In the genomic region with DNA sequence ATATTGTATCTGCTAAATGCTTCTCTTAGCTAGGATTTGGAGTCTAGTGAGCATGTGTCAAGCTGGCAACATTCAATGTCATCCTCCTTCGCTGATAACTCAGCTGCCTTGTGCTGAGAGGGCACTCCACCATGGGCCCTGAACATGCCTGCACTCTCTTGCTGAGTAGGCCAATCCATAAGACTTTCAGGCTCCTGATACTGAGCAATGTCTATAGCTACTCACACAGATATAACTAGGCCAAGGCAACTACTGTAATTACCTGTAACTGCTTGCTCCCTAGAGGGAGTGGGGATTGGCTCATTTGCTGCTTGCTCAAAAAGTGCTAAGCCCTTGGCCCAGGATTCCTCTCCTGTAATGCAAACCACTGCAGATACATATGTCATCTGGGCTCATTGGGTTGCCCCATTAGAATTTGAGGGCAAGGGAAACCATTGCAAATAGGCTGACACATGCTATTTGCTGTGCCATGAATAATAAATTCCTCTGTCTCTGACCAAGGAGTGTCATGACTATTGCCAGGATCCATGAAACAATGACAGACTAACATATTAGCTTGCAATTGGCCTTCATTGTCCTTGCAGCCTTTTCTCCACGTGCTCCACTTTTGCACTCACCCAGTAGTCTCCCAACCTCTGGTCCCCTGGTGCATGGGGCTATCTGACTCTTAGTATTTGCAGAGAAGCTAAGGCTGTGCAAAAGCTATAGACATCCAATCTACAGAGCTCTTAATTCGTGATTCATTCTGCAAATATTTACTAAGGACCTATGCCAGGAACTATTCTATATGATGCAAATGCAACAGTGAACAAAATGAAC, we compare ENCODE assay signal across 12 cellular contexts. TPM values are rescaled to one million over a fixed set of nuclear protein-coding genes. Genes with fewer than 3 reads are reported as not detected.
DNase-seq lines count a peak whose midpoint lies in the region; ATAC-seq and TF ChIP-seq lines count a peak whose summit lies in the region.
"Had no signal": no experiment of that assay in that cellular context is flagged by ENCODE, and none has a peak within 500 bp of the region (broad histone marks: within the 10 kb centered on the region; RNA-seq: fewer than 3 reads in every experiment).

No MANE protein-coding gene starts in this region.

- H3K4me1 ChIP-seq in mucosa of descending colon (ENCODE audit: low read depth), result no peaks in the 10 kb centered on the region

- intact Hi-C loops in mucosa of descending colon (cut with DNase I, micrococcal nuclease), result no loop called here

- peak; percentile 87 for ATAC-seq in mucosa of descending colon
- ATAC-seq in GM19023 (IDR thresholded peaks at IDR 0.05; ENCODE audit: unreplicated experiment), result no peak
- ATAC-seq: stimulated activated naive CD8-positive, alpha-beta T cell treated with anti-CD3 and anti-CD28 coated beads, Interleukin-15, amount 100 ng/mL, for 72 hours had no signal

- TF ChIP-seq CTCF in choroid plexus epithelial cell (conservative IDR thresholded peaks at IDR 0.05; ENCODE audit: low read depth, low read length) (no peak), mucosa of descending colon (IDR thresholded peaks at IDR 0.05) (no peak)

- no peaks in the 10 kb centered on the region for H3K36me3 ChIP-seq in mucosa of descending colon (ENCODE audit: low read depth)

- no peaks in the 10 kb centered on the region for H3K9me3 ChIP-seq in mucosa of descending colon

- DNase-seq in NCI-H1436 (lab: John Stamatoyannopoulos, UW) (peak; percentile 43), NCI-H1436 treated with DMSO at 0.1 percent for 48 hours (lab: John Stamatoyannopoulos, UW) (no peak), NCI-H510A (lab: John Stamatoyannopoulos, UW) (peak; percentile 30), choroid plexus epithelial cell (ENCODE audit: low read depth) (peak; percentile 71), mucosa of descending colon (no peak), 8988T (no peak), GDM1 (lab: John Stamatoyannopoulos, UW) (no peak)
- DNase-seq: caudate nucleus; DMS79; nucleus accumbens; stimulated activated naive CD8-positive, alpha-beta T cell treated with anti-CD3 and anti-CD28 coated beads, Interleukin-15, amount 100 ng/mL, for 72 hours had no signal

- H3K4me3 ChIP-seq in choroid plexus epithelial cell (ENCODE audit: low read depth, low read length) (no peak overlapping the region), mucosa of descending colon (no peak overlapping the region)

RNA-seq across cellular contexts. Expression of a gene that starts 36.9 kb away (rescaled TPM):
- total RNA-seq in mucosa of descending colon, result 10 to 100 TPM; 33.9 to 54.5 (median 38.7) TPM

Comparison
In these comparisons a context has a peak if more than half of its experiments do, and no peak if none do; other contexts are left out.
1. DNase-seq: peak in NCI-H1436 (single experiment), NCI-H510A (single experiment) and choroid plexus epithelial cell (single experiment); none in NCI-H1436 treated with DMSO at 0.1 percent for 48 hours (single experiment), mucosa of descending colon (0 of 3), 8988T (single experiment) and GDM1 (single experiment).